Comparison of ENCODE assay signal across 1 cellular context in genomic region chr9:21317956-21318923, GRCh38.
TF ChIP-seq lines count a peak whose summit lies in the region.

No MANE protein-coding gene starts in this region.

TF ChIP-seq in IMR-90, 13 proteins besides CTCF, POLR2A, EP300 and RAD21:
- no peak for TF ChIP-seq BHLHE40 (IDR thresholded peaks at IDR 0.05; ENCODE audit: low read depth, low read length)
- TF ChIP-seq ELK1 (IDR thresholded peaks at IDR 0.05; ENCODE audit: borderline replicate concordance, low read depth, low read length) = no peak
- TF ChIP-seq MAZ (IDR thresholded peaks at IDR 0.05; ENCODE audit: borderline replicate concordance, low read depth, low read length) = no peak
- no peak for TF ChIP-seq CEBPB (IDR thresholded peaks at IDR 0.05; ENCODE audit: low read depth, low read length)
- TF ChIP-seq RCOR1 (IDR thresholded peaks at IDR 0.05; ENCODE audit: insufficient replicate concordance, low read length) = no peak
- no peak for TF ChIP-seq FOS (IDR thresholded peaks at IDR 0.05; ENCODE audit: low read depth, low read length)
- TF ChIP-seq RFX5 (IDR thresholded peaks at IDR 0.05; ENCODE audit: low read depth, low read length) = no peak
- no peak for TF ChIP-seq MXI1 (IDR thresholded peaks at IDR 0.05; ENCODE audit: borderline replicate concordance, low read depth, low read length)
- peak; percentile 36; the same call in 1 of the 2 replicates for TF ChIP-seq SMC3 (IDR thresholded peaks at IDR 0.05; ENCODE audit: low read depth, low read length)
